Comparison of ENCODE assay signal across 8 cellular contexts in the genomic region with DNA sequence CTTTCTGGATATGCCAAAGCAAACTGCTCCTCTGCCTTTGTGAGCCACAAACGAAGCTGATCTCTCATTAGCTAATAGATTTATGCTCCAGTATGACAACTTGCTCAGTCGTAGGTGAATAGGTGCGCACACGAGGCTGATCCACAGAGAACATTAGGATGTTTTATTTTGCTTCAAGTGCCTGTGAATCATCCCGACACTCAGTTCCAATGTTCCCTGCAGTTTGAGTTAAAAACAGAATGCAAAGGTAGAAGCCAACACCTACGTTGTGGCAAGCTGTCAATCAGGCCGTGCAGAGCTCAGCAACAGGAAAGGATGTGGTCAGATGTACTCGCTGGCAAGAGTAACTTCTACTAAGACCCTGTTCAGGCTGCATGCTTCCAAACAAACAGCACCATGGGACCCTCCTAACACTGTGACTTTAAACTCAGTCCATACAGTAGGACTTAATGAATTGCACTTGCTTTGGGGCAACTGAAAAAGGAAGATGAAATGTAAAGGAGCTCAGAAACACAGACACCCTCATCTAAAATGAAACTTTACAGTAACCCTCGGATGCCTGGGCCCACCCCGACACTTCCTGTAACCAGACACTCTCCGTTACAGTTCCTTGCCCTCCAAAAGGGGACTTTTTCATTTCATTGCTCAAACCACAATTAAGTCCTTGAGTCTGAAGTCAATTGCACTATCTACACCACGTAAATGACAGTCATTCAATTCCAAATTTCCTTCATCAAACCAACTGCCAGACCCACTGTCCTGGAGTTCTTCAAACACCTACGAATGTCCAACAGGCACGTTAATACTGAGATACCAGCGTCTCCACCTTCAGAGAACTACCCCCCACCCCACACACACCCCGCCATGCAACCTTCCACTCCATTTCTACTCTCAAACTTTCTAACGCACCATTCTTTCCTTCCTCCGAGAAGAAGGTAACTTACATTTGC. TPM values are rescaled to one million over a fixed set of nuclear protein-coding genes. Genes with fewer than 3 reads are reported as not detected.
A peak's percentile ranks its signal among the peaks of the same experiment; 100 is the strongest.
DNase-seq lines count a peak whose midpoint lies in the region; ATAC-seq, FAIRE-seq and TF ChIP-seq lines count a peak whose summit lies in the region.

No MANE protein-coding gene starts in this region.

- peaks cover 48% of the 10 kb centered on the region for H3K4me1 ChIP-seq in CD8-positive, alpha-beta T cell (ENCODE audit: insufficient read depth, low read length)
- H3K4me1 ChIP-seq in Peyer's patch = peaks cover 0 to 37% (median 20%) of the 10 kb centered on the region in 4 donors
- H3K4me1 ChIP-seq in astrocyte (ENCODE audit: insufficient read depth, low read length) = peaks cover 4% of the 10 kb centered on the region
- H3K4me1 ChIP-seq in stomach = peaks cover 9 to 56% (median 55%) of the 10 kb centered on the region in 4 donors

- peak overlapping the region; percentile 73 for H3K4me2 ChIP-seq in astrocyte (ENCODE audit: low read length)

- peak overlapping the region; percentile 92 for H3K4me3 Mint-ChIP-seq in CD8-positive, alpha-beta T cell
- peak overlapping the region; percentile 83 for H3K4me3 Mint-ChIP-seq in astrocyte (ENCODE audit: unreplicated experiment)

- no peak for TF ChIP-seq CTCF in CD8-positive, alpha-beta T cell (IDR thresholded peaks at IDR 0.05)
- TF ChIP-seq CTCF in Peyer's patch (IDR thresholded peaks at IDR 0.05) = no peak
- TF ChIP-seq CTCF in astrocyte (IDR thresholded peaks at IDR 0.05; ENCODE audit: insufficient read depth, low read depth, low read length) = no peak
- TF ChIP-seq CTCF in stomach (IDR thresholded peaks at IDR 0.05) = no peak

- H3K79me2 ChIP-seq in astrocyte (ENCODE audit: insufficient read depth, low read length) = no peaks in the 10 kb centered on the region

- POLR2A ChIA-PET in CD8-positive, alpha-beta T cell (lab: Charles Lee) = interaction anchor here (0.8 to 9.5 kb wide), 22 partner anchors 8 to 1033 kb away, joined by 3 to 168 read pairs (median 4); a partner anchor contains a TSS

- peaks cover 7% of the 10 kb centered on the region for H3K36me3 ChIP-seq in CD8-positive, alpha-beta T cell (ENCODE audit: insufficient read depth, low read length)
- no peaks in the 10 kb centered on the region for H3K36me3 ChIP-seq in Peyer's patch
- no peaks in the 10 kb centered on the region for H3K36me3 ChIP-seq in astrocyte (ENCODE audit: insufficient read depth, low read length)
- no peaks in the 10 kb centered on the region for H3K36me3 ChIP-seq in stomach

- ATAC-seq in CD8-positive, alpha-beta T cell = peak; percentile 51
- ATAC-seq in HG03175 (IDR thresholded peaks at IDR 0.05; ENCODE audit: unreplicated experiment) = peak; percentile 63

- H3K9ac ChIP-seq in astrocyte (ENCODE audit: low read length) = no peak overlapping the region

- intact Hi-C loops in CD8-positive, alpha-beta T cell (cut with DNase I, micrococcal nuclease) = loop anchor here (1.0 to 10.0 kb wide), 7 partner anchors 11 to 459 kb away; a partner anchor contains a TSS
- intact Hi-C loops in stomach (cut with DNase I; ENCODE audit: low total_unique reads) = loop anchor here (10.0 kb wide), 1 partner anchor 61 kb away; no protein-coding TSS in a partner anchor

- TF ChIP-seq POLR2A in Peyer's patch (IDR thresholded peaks at IDR 0.05) (no peak), stomach (IDR thresholded peaks at IDR 0.05) (no peak)

- H3K27ac Mint-ChIP-seq in CD8-positive, alpha-beta T cell = peak overlapping the region; percentile 99
- H3K27ac Mint-ChIP-seq in astrocyte (ENCODE audit: unreplicated experiment) = peak overlapping the region; percentile 36

- H3K9me3 ChIP-seq in CD8-positive, alpha-beta T cell (ENCODE audit: low read length) = no peaks in the 10 kb centered on the region
- no peaks in the 10 kb centered on the region for H3K9me3 ChIP-seq in Peyer's patch
- no peaks in the 10 kb centered on the region for H3K9me3 ChIP-seq in astrocyte (ENCODE audit: insufficient read depth, low read depth, low read length)
- no peaks in the 10 kb centered on the region for H3K9me3 ChIP-seq in stomach

- no peaks in the 10 kb centered on the region for H3K27me3 ChIP-seq in CD8-positive, alpha-beta T cell (ENCODE audit: insufficient read depth, low read length)
- no peaks in the 10 kb centered on the region for H3K27me3 ChIP-seq in Peyer's patch
- H3K27me3 ChIP-seq in astrocyte (ENCODE audit: insufficient read depth, low read length) = peaks cover 27% of the 10 kb centered on the region
- H3K27me3 ChIP-seq in stomach = peaks cover 0 to 14% (median 0%) of the 10 kb centered on the region in 3 donors

- H3K4me3 ChIP-seq in CD8-positive, alpha-beta T cell (ENCODE audit: low read depth, low read length) = peak overlapping the region; percentile 77
- H3K4me3 ChIP-seq in Peyer's patch = peak overlapping the region; percentile 93 to 98 (median 95)
- no peak overlapping the region for H3K4me3 ChIP-seq in astrocyte (ENCODE audit: insufficient read depth, low read depth, low read length)
- H3K4me3 ChIP-seq in stomach = peak overlapping the region; percentile 60 to 85 (median 75)

- no peaks in the 10 kb centered on the region for H3K27me3 Mint-ChIP-seq in CD8-positive, alpha-beta T cell (ENCODE audit: low read depth)
- H3K27me3 Mint-ChIP-seq in astrocyte (ENCODE audit: low read depth, unreplicated experiment) = peaks cover under 1% of the 10 kb centered on the region

- peak in 6 of 7 experiments; percentile 47 to 84 (median 70) for DNase-seq in CD8-positive, alpha-beta T cell
- DNase-seq in GM19238 (ENCODE audit: insufficient read length, low spot score) = peak; percentile 71
- DNase-seq in Peyer's patch = peak in 2 of 3 donors; percentile 86 to 90
- DNase-seq in astrocyte (ENCODE audit: low read depth) = no peak
- peak; percentile 37 to 47 for DNase-seq in lung microvascular endothelial cell (ENCODE audit: low read depth in 2 of 2)
- DNase-seq in stomach = peak; percentile 52
- no peak for DNase-seq in T1000 (lab: John Stamatoyannopoulos, UW)

- peaks cover 47% of the 10 kb centered on the region for H3K36me3 Mint-ChIP-seq in CD8-positive, alpha-beta T cell
- peaks cover 2% of the 10 kb centered on the region for H3K36me3 Mint-ChIP-seq in astrocyte (ENCODE audit: low read depth, unreplicated experiment)

- peak overlapping the region; percentile 73 for H3K27ac ChIP-seq in CD8-positive, alpha-beta T cell (ENCODE audit: low read depth, low read length)
- H3K27ac ChIP-seq in Peyer's patch = peak overlapping the region; percentile 80 to 98 (median 88)
- H3K27ac ChIP-seq in astrocyte (ENCODE audit: low read depth, low read length) = no peak overlapping the region
- peak overlapping the region; percentile 81 to 93 (median 87) for H3K27ac ChIP-seq in stomach

- 19 to 34% (median 27%) methylated on average over 18 of the region's 18 CpGs for WGBS in stomach, 5 donors

- no peak overlapping the region for H2AFZ ChIP-seq in astrocyte (ENCODE audit: low read depth, low read length)

- peaks cover 60% of the 10 kb centered on the region for H3K4me1 Mint-ChIP-seq in CD8-positive, alpha-beta T cell (ENCODE audit: low read depth)
- H3K4me1 Mint-ChIP-seq in astrocyte (ENCODE audit: low read depth, unreplicated experiment) = peaks cover 21% of the 10 kb centered on the region

- no peak for TF ChIP-seq EP300 in stomach (IDR thresholded peaks at IDR 0.05)

- no peaks in the 10 kb centered on the region for H3K9me3 Mint-ChIP-seq in CD8-positive, alpha-beta T cell
- no peaks in the 10 kb centered on the region for H3K9me3 Mint-ChIP-seq in astrocyte (ENCODE audit: unreplicated experiment)

- no peak for FAIRE-seq in astrocyte (lab: Jason Lieb, UNC)

- no peaks in the 10 kb centered on the region for H4K20me1 ChIP-seq in astrocyte (ENCODE audit: insufficient read depth, low read length)

- CTCF ChIA-PET in CD8-positive, alpha-beta T cell (lab: Charles Lee) = interaction anchor here (0.8 to 11.8 kb wide), 15 partner anchors 11 to 110 kb away, joined by 3 to 163 read pairs (median 7); no protein-coding TSS in a partner anchor

RNA-seq across cellular contexts. Expression of a gene that starts 1.6 kb away (rescaled TPM):
- 100 to 1,000 TPM; 266 to 273 TPM for total RNA-seq in CD8-positive, alpha-beta T cell
- total RNA-seq in Peyer's patch = 100 to 1,000 TPM in 1 of 4 donors, 10 to 100 TPM in 3; 18.9 to 189 (median 77.2) TPM
- 8.9 and 12.4 TPM in 2 replicates for total RNA-seq in astrocyte
- 12.0 and 13.7 TPM in 2 replicates for total RNA-seq in lung microvascular endothelial cell
- total RNA-seq in stomach = 10 to 100 TPM; 19.3 to 66.9 (median 41.5) TPM
- polyA plus RNA-seq in stomach = 10 to 100 TPM; 10.5 to 13.0 (median 12.4) TPM

Comparison
In these comparisons a context has a peak if more than half of its experiments do, and no peak if none do; other contexts are left out.
1. DNase-seq: peak in CD8-positive, alpha-beta T cell (6 of 7), GM19238 (single experiment), Peyer's patch (2 of 3), lung microvascular endothelial cell (2 of 2) and stomach (single experiment); none in astrocyte (single experiment) and T1000 (single experiment).